11 cellular contexts compared by ENCODE assay signal in the genomic region with DNA sequence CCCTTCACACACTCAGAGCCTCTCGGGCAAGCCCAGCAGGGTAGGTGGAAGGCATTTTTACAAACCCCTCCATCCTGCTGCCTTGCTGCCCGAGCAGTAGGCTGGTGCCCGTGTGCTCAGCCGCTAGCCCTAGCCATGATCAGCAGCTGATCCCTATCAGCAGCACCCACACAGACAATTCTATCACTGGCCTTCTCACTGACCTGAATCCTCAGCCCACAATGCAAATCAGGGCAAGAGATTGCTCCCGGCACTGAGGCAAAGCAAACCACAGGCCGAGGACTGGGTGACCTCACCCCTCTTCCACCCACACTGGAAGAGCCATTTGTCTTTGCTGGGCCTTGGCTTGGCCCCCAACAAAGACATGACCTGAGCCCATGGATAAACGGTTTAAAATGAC. TPM values are rescaled to one million over a fixed set of nuclear protein-coding genes. Genes with fewer than 3 reads are reported as not detected.
DNase-seq lines count a peak whose midpoint lies in the region; TF ChIP-seq lines count a peak whose summit lies in the region.
"Had no signal": no experiment of that assay in that cellular context is flagged by ENCODE, and none has a peak within 500 bp of the region (broad histone marks: within the 10 kb centered on the region; RNA-seq: fewer than 3 reads in every experiment).

No MANE protein-coding gene starts in this region.

- DNase-seq in GM12865 (ENCODE audit: low read depth) (peak; percentile 47), cerebellar cortex (ENCODE audit: low spot score) (peak; percentile 34), neural progenitor cell (ENCODE audit: low spot score) (peak; percentile 9), T-helper 9 cell (no peak), NCI-H510A (lab: John Stamatoyannopoulos, UW) (no peak), SW480 (ENCODE audit: low spot score) (no peak)
- DNase-seq: activated CD8-positive, alpha-beta T cell treated with anti-CD3 and anti-CD28 coated beads, Interleukin-2, amount 10 ng/mL, durations not matched to agents 7 days and 5 days; CD4-positive, alpha-beta memory T cell had no signal

- H3K4me1 Mint-ChIP-seq in neural progenitor cell, result peaks cover 17% of the 10 kb centered on the region
- H3K4me1 Mint-ChIP-seq: activated naive CD4-positive, alpha-beta T cell treated with anti-CD3 and anti-CD28 coated beads, Interleukin-2, amount 50 U/mL, for 24 hours; CD4-positive, alpha-beta memory T cell had no signal

- no peaks in the 10 kb centered on the region for H3K79me2 ChIP-seq in neural progenitor cell (ENCODE audit: low read depth)

- no peak overlapping the region for H3K4me3 ChIP-seq in GM12865 (ENCODE audit: low read depth, low read length)
- H3K4me3 ChIP-seq in HUES48 (ENCODE audit: low read depth, low read length), result no peak overlapping the region
- no peak overlapping the region for H3K4me3 ChIP-seq in neural progenitor cell

- no peaks in the 10 kb centered on the region for H3K36me3 Mint-ChIP-seq in neural progenitor cell
- H3K36me3 Mint-ChIP-seq: activated naive CD4-positive, alpha-beta T cell treated with anti-CD3 and anti-CD28 coated beads, Interleukin-2, amount 50 U/mL, for 24 hours; CD4-positive, alpha-beta memory T cell had no signal

- H4K20me1 ChIP-seq in neural progenitor cell (ENCODE audit: low read depth), result no peaks in the 10 kb centered on the region

- no peaks in the 10 kb centered on the region for H3K9me3 Mint-ChIP-seq in neural progenitor cell
- H3K9me3 Mint-ChIP-seq: activated naive CD4-positive, alpha-beta T cell treated with anti-CD3 and anti-CD28 coated beads, Interleukin-2, amount 50 U/mL, for 24 hours had no signal

- peak overlapping the region; percentile 71 for H2AFZ ChIP-seq in neural progenitor cell (replicated peaks)

- TF ChIP-seq CTCF in GM12865 (IDR thresholded peaks at IDR 0.05; ENCODE audit: insufficient read depth, low read depth, low read length, missing control alignments) (no peak), neural progenitor cell (IDR thresholded peaks at IDR 0.05) (no peak)

- H3K9ac ChIP-seq in HUES48 (ENCODE audit: low read depth, low read length) (no peak overlapping the region), neural progenitor cell (no peak overlapping the region)

- H3K36me3 ChIP-seq in HUES48 (ENCODE audit: control insufficient read depth, insufficient read depth, low read length), result no peaks in the 10 kb centered on the region
- H3K36me3 ChIP-seq in neural progenitor cell, result no peaks in the 10 kb centered on the region

- H3K27ac ChIP-seq in HUES48 (ENCODE audit: low read depth, low read length) (peak overlapping the region; percentile 11), neural progenitor cell (no peak overlapping the region)

- H3K4me1 ChIP-seq in HUES48 (ENCODE audit: control insufficient read depth, insufficient read depth, low read length) (peaks cover 7% of the 10 kb centered on the region), neural progenitor cell (peaks cover 16% of the 10 kb centered on the region)

- H3K27me3 ChIP-seq in HUES48 (ENCODE audit: control insufficient read depth, insufficient read depth, low read length) (no peaks in the 10 kb centered on the region), neural progenitor cell (no peaks in the 10 kb centered on the region)

- peak overlapping the region; percentile 46 for H3K4me2 ChIP-seq in neural progenitor cell

- H3K27me3 Mint-ChIP-seq in neural progenitor cell (ENCODE audit: insufficient read depth, low read depth), result no peaks in the 10 kb centered on the region
- H3K27me3 Mint-ChIP-seq: activated naive CD4-positive, alpha-beta T cell treated with anti-CD3 and anti-CD28 coated beads, Interleukin-2, amount 50 U/mL, for 24 hours had no signal

- no peak overlapping the region for H3K27ac Mint-ChIP-seq in neural progenitor cell
- H3K27ac Mint-ChIP-seq: activated CD8-positive, alpha-beta T cell treated with anti-CD3 and anti-CD28 coated beads, Interleukin-2, amount 10 ng/mL, durations not matched to agents 7 days and 5 days; activated naive CD4-positive, alpha-beta T cell treated with anti-CD3 and anti-CD28 coated beads, Interleukin-2, amount 50 U/mL, for 24 hours had no signal

- H3F3A ChIP-seq in neural progenitor cell (ENCODE audit: low read depth), result peaks cover 8% of the 10 kb centered on the region

- H3K4me3 Mint-ChIP-seq in neural progenitor cell, result no peak overlapping the region
- H3K4me3 Mint-ChIP-seq: activated CD8-positive, alpha-beta T cell treated with anti-CD3 and anti-CD28 coated beads, Interleukin-2, amount 10 ng/mL, durations not matched to agents 7 days and 5 days; activated naive CD4-positive, alpha-beta T cell treated with anti-CD3 and anti-CD28 coated beads, Interleukin-2, amount 50 U/mL, for 24 hours; CD4-positive, alpha-beta memory T cell had no signal

- H3K9me3 ChIP-seq in HUES48 (ENCODE audit: control insufficient read depth, insufficient read depth, low read length) (no peaks in the 10 kb centered on the region), neural progenitor cell (ENCODE audit: low read depth) (no peaks in the 10 kb centered on the region)

RNA-seq across cellular contexts. Expression of a gene that starts 0.9 kb away (rescaled TPM):
- 0.28 and 0.50 TPM in 2 replicates for total RNA-seq in neural progenitor cell (ENCODE audit: low replicate concordance)
- total RNA-seq: CD4-positive, alpha-beta memory T cell had no signal

RNA-seq across cellular contexts. Expression of a gene that starts 11.2 kb away (rescaled TPM):
- not detected in 2 replicates for total RNA-seq in neural progenitor cell (ENCODE audit: low replicate concordance)
- total RNA-seq: CD4-positive, alpha-beta memory T cell; T-helper 2 cell treated with Interferon-gamma antibody and Interleukin-4, amounts not matched to agents 100 ng/mL and 5 ng/mL, for 36 hours had no signal

Comparison
In these comparisons a context has a peak if more than half of its experiments do, and no peak if none do; other contexts are left out.
1. DNase-seq: peak in GM12865 (single experiment), cerebellar cortex (single experiment) and neural progenitor cell (single experiment); none in T-helper 9 cell (single experiment), NCI-H510A (single experiment) and SW480 (single experiment).